12 cellular contexts compared by ENCODE assay signal in the genomic region with DNA sequence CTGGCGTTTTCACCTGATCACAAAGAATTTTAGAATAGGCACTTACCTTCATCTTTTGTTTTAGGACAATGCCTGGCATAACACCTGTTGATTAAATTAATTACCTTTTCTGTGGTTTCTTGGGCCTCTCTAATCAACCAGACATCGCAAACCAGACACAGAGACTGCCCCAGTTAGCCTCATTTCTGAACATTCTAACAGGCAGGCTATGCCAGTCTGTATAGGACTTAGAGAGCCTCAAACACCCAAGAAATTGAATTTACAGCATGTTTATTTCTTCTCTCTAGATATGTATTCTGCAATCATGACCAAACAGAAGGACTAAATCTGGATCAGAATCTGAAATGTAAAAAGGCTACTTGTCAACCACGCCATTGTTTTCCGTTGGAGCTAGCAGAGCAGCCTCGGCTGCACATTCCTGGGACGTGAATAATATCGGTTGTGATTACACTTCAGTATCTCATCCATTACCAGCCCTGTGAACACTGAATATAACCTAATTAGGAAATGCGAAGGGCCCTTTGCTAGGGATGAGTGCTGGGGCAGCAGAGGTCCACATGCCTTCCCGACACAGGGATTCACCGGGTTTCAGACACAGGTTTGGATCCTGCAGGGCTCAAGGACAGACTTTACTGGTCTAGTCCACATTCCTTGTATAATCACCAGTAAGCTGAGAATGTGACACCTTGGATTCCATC. TPM values are rescaled to one million over a fixed set of nuclear protein-coding genes. Genes with fewer than 3 reads are reported as not detected.
A peak's percentile ranks its signal among the peaks of the same experiment; 100 is the strongest.
DNase-seq lines count a peak whose midpoint lies in the region; ATAC-seq and TF ChIP-seq lines count a peak whose summit lies in the region.
"Had no signal": no experiment of that assay in that cellular context is flagged by ENCODE, and none has a peak within 500 bp of the region (broad histone marks: within the 10 kb centered on the region; RNA-seq: fewer than 3 reads in every experiment).

No MANE protein-coding gene starts in this region.

- intact Hi-C loops in HCT116 (cut with micrococcal nuclease) (no loop called here), ascending aorta (cut with DNase I) (no loop called here)

- H4K20me1 ChIP-seq in HCT116 (ENCODE audit: insufficient read depth) = no peaks in the 10 kb centered on the region

- H3K79me2 ChIP-seq in HCT116 (ENCODE audit: insufficient read depth, low read length) = no peaks in the 10 kb centered on the region

- no peak overlapping the region for H3K9ac ChIP-seq in HCT116 (ENCODE audit: low read length)

- no peak for TF ChIP-seq POLR2A in HCT116 (IDR thresholded peaks at IDR 0.05; ENCODE audit: borderline replicate concordance, extremely low read depth, insufficient read depth, insufficient read length)
- no peak for TF ChIP-seq POLR2A in suprapubic skin (IDR thresholded peaks at IDR 0.05)

- POLR2A ChIA-PET in HCT116 (lab: Charles Lee) = no interaction called here

- BruUV-seq in HCT116 (replicated peaks; lab: Mats Ljungman, UMichigan) = no TSS peak

- H3K4me3 ChIP-seq in HCT116 (replicated peaks in 1 of 2; ENCODE audit: low read depth in 1 of 2, low read length in 2 of 2) = no peak overlapping the region
- H3K4me3 ChIP-seq in ascending aorta = no peak overlapping the region
- H3K4me3 ChIP-seq in retinal pigment epithelial cell (ENCODE audit: low read length) = no peak overlapping the region
- no peak overlapping the region for H3K4me3 ChIP-seq in suprapubic skin
- H3K4me3 ChIP-seq: gastrocnemius medialis had no signal

- WGBS in suprapubic skin = 59% methylated on average over 10 of the region's 10 CpGs

- H2AFZ ChIP-seq in HCT116 (ENCODE audit: low read depth, low read length, poor library complexity, severe bottlenecking) = no peak overlapping the region

- TF ChIP-seq CTCF in HCT116 (IDR thresholded peaks at IDR 0.05 in 2 of 3, conservative IDR thresholded peaks at IDR 0.05 in 1 of 3; ENCODE audit: borderline replicate concordance in 1 of 3, insufficient read depth in 1 of 3, low read depth in 2 of 3, low read length in 2 of 3) = no peak
- no peak for TF ChIP-seq CTCF in ascending aorta (IDR thresholded peaks at IDR 0.05)
- TF ChIP-seq CTCF in retinal pigment epithelial cell (conservative IDR thresholded peaks at IDR 0.05; ENCODE audit: low read depth, low read length) = no peak
- no peak for TF ChIP-seq CTCF in suprapubic skin (IDR thresholded peaks at IDR 0.05)

- TF ChIP-seq EP300 in suprapubic skin (IDR thresholded peaks at IDR 0.05) = no peak

- H3K27ac ChIP-seq in HCT116 (ENCODE audit: low read depth, low read length) (no peak overlapping the region), ascending aorta (peak overlapping the region; percentile 1 to 55), suprapubic skin (no peak overlapping the region)
- H3K27ac ChIP-seq: gastrocnemius medialis had no signal

- peak overlapping the region; percentile 38 for H3K4me2 ChIP-seq in HCT116 (ENCODE audit: low read length)

- H3K9me3 ChIP-seq in HCT116 (ENCODE audit: control insufficient read depth in 1 of 2, insufficient read depth in 1 of 2, low read depth in 1 of 2, low read length in 2 of 2) (no peaks in the 10 kb centered on the region), ascending aorta (no peaks in the 10 kb centered on the region), suprapubic skin (no peaks in the 10 kb centered on the region)
- H3K9me3 ChIP-seq: gastrocnemius medialis had no signal

- no peaks in the 10 kb centered on the region for H3K27me3 ChIP-seq in HCT116 (ENCODE audit: insufficient read depth, low read length)
- H3K27me3 ChIP-seq in ascending aorta = no peaks in the 10 kb centered on the region
- no peaks in the 10 kb centered on the region for H3K27me3 ChIP-seq in suprapubic skin
- H3K27me3 ChIP-seq: gastrocnemius medialis had no signal

- peaks cover 0 to 9% of the 10 kb centered on the region in 2 experiments; a peak in 1 of 4 replicates for H3K4me1 ChIP-seq in HCT116 (ENCODE audit: control insufficient read depth in 1 of 2, insufficient read depth in 2 of 2, low read length in 2 of 2)
- peaks cover 0 to 7% of the 10 kb centered on the region in 2 donors for H3K4me1 ChIP-seq in ascending aorta
- no peaks in the 10 kb centered on the region for H3K4me1 ChIP-seq in suprapubic skin

- peak; percentile 47; the same call in 1 of the 2 replicates for ATAC-seq in HCT116
- ATAC-seq in GM21447 (IDR thresholded peaks at IDR 0.05; ENCODE audit: unreplicated experiment) = no peak
- no peak for ATAC-seq in HG03025 (IDR thresholded peaks at IDR 0.05; ENCODE audit: low FRiP score, unreplicated experiment)

- RAD21 ChIA-PET in HCT116 (lab: Charles Lee; ENCODE audit: low non-redundant PET in 1 of 2, low total read pairs in 2 of 2, uncharacterized antibody in 2 of 2, unreplicated experiment in 2 of 2) = no interaction called here

- no peaks in the 10 kb centered on the region for H3K9me2 ChIP-seq in HCT116 (ENCODE audit: insufficient read depth)

- no peaks in the 10 kb centered on the region for H3K36me3 ChIP-seq in HCT116 (ENCODE audit: control insufficient read depth in 1 of 2, insufficient read depth in 2 of 2, low read length in 2 of 2)
- no peaks in the 10 kb centered on the region for H3K36me3 ChIP-seq in ascending aorta
- no peaks in the 10 kb centered on the region for H3K36me3 ChIP-seq in suprapubic skin
- H3K36me3 ChIP-seq: gastrocnemius medialis had no signal

- CTCF ChIA-PET in HCT116 (lab: Charles Lee) = no interaction called here

- TF ChIP-seq RAD21 in HCT116 (IDR thresholded peaks at IDR 0.05; ENCODE audit: low read depth) = no peak

- DNase-seq in HCT116 (ENCODE audit: low read depth, low spot score) (no peak), ascending aorta (ENCODE audit: low spot score in 2 of 2) (no peak), hepatic stellate cell (ENCODE audit: low spot score) (peak; percentile 37), retinal pigment epithelial cell (ENCODE audit: low read depth) (peak; percentile 87), suprapubic skin (ENCODE audit: low spot score in 2 of 2) (no peak)
- no peak for DNase-seq in activated CD4-positive, alpha-beta T cell treated with anti-CD3 and anti-CD28 coated beads for 48 hours
- DNase-seq: gastrocnemius medialis; GF-D8; RPMI8226; stimulated activated CD4-positive, alpha-beta T cell treated with anti-CD3 and anti-CD28 coated beads, Interleukin-2, amount 100 ng/mL, for 48 hours had no signal

TF ChIP-seq in HCT116, 20 proteins besides CTCF, POLR2A, EP300 and RAD21:
- TF ChIP-seq SRF (IDR thresholded peaks at IDR 0.05; ENCODE audit: low read depth) = 0 out of 2 replicates have a peak, but pooled peaks have one; percentile 35
- TF ChIP-seq, protein P1, sequence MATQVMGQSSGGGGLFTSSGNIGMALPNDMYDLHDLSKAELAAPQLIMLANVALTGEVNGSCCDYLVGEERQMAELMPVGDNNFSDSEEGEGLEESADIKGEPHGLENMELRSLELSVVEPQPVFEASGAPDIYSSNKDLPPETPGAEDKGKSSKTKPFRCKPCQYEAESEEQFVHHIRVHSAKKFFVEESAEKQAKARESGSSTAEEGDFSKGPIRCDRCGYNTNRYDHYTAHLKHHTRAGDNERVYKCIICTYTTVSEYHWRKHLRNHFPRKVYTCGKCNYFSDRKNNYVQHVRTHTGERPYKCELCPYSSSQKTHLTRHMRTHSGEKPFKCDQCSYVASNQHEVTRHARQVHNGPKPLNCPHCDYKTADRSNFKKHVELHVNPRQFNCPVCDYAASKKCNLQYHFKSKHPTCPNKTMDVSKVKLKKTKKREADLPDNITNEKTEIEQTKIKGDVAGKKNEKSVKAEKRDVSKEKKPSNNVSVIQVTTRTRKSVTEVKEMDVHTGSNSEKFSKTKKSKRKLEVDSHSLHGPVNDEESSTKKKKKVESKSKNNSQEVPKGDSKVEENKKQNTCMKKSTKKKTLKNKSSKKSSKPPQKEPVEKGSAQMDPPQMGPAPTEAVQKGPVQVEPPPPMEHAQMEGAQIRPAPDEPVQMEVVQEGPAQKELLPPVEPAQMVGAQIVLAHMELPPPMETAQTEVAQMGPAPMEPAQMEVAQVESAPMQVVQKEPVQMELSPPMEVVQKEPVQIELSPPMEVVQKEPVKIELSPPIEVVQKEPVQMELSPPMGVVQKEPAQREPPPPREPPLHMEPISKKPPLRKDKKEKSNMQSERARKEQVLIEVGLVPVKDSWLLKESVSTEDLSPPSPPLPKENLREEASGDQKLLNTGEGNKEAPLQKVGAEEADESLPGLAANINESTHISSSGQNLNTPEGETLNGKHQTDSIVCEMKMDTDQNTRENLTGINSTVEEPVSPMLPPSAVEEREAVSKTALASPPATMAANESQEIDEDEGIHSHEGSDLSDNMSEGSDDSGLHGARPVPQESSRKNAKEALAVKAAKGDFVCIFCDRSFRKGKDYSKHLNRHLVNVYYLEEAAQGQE (IDR thresholded peaks at IDR 0.05; ENCODE audit: low read depth) = no peak
- 0 out of 2 replicates have a peak, but pooled peaks have one; percentile 14 for TF ChIP-seq SP1 (IDR thresholded peaks at IDR 0.05; ENCODE audit: low read depth)
TF ChIP-seq in HCT116: peak in this region for 2.

RNA-seq across cellular contexts. Expression of a gene that starts 17.5 kb away (rescaled TPM):
- total RNA-seq in HCT116 (2021; ENCODE audit: unreplicated experiment) (38.2 TPM), ascending aorta (65.5 TPM), suprapubic skin (10 to 100 TPM in 3 of 4 donors, 1 to 10 TPM in 1; 9.0 to 38.0 (median 23.5) TPM)
- polyA plus RNA-seq in HCT116 (2012) = 16.6 and 25.8 TPM in 2 replicates

Comparison
In these comparisons a context has a peak if more than half of its experiments do, and no peak if none do; other contexts are left out.
1. DNase-seq: peak in hepatic stellate cell (single experiment) and retinal pigment epithelial cell (single experiment); none in HCT116 (single experiment), ascending aorta (0 of 2), suprapubic skin (0 of 2) and activated CD4-positive, alpha-beta T cell treated with anti-CD3 and anti-CD28 coated beads for 48 hours (single experiment).
2. H3K27ac ChIP-seq: peak in ascending aorta (2 of 2); none in HCT116 (single experiment) and suprapubic skin (single experiment).